1 cellular context compared by ENCODE assay signal in genomic region chr15:45586990-45587860, GRCh38.
TF ChIP-seq lines count a peak whose summit lies in the region.

A gene with protein sequence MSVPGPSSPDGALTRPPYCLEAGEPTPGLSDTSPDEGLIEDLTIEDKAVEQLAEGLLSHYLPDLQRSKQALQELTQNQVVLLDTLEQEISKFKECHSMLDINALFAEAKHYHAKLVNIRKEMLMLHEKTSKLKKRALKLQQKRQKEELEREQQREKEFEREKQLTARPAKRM (plus strand): TSS chr15:45587379. CDS start chr15:45587444, 65 bp downstream.

TF ChIP-seq in HepG2, 621 proteins besides CTCF, POLR2A, EP300 and RAD21 (continued from another document and continues in another):
- TF ChIP-seq MIER3 (CRISPR knock-in tag; IDR thresholded peaks at IDR 0.05; ENCODE audit: borderline replicate concordance): peak; percentile 74; the same call in 1 of the 2 replicates
- TF ChIP-seq ZNF30 (CRISPR knock-in tag; IDR thresholded peaks at IDR 0.05): peak; percentile 85; the same call in 1 of the 2 replicates
- peak; percentile 75 for TF ChIP-seq MEF2D (CRISPR knock-in tag; IDR thresholded peaks at IDR 0.05)
- peak; percentile 87 for TF ChIP-seq GMEB1 (CRISPR knock-in tag; IDR thresholded peaks at IDR 0.05; ENCODE audit: borderline replicate concordance)
- no peak for TF ChIP-seq ELF4 (CRISPR knock-in tag; IDR thresholded peaks at IDR 0.05; ENCODE audit: borderline replicate concordance)
- no peak for TF ChIP-seq RNF219 (CRISPR knock-in tag; IDR thresholded peaks at IDR 0.05)
- TF ChIP-seq HNRNPL (IDR thresholded peaks at IDR 0.05; ENCODE audit: low read depth, low read length): peak; percentile 70; the same call in 1 of the 2 replicates
- peak; percentile 73 for TF ChIP-seq YY1 (IDR thresholded peaks at IDR 0.05; ENCODE audit: insufficient read depth, insufficient replicate concordance, low read depth, low read length)
- 0 out of 2 replicates have a peak, but pooled peaks have one; percentile 33 for TF ChIP-seq DNMT3B (CRISPR knock-in tag; conservative IDR thresholded peaks at IDR 0.05)
- TF ChIP-seq, protein P1, sequence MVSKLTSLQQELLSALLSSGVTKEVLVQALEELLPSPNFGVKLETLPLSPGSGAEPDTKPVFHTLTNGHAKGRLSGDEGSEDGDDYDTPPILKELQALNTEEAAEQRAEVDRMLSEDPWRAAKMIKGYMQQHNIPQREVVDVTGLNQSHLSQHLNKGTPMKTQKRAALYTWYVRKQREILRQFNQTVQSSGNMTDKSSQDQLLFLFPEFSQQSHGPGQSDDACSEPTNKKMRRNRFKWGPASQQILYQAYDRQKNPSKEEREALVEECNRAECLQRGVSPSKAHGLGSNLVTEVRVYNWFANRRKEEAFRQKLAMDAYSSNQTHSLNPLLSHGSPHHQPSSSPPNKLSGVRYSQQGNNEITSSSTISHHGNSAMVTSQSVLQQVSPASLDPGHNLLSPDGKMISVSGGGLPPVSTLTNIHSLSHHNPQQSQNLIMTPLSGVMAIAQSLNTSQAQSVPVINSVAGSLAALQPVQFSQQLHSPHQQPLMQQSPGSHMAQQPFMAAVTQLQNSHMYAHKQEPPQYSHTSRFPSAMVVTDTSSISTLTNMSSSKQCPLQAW (CRISPR knock-in tag; IDR thresholded peaks at IDR 0.05): peak; percentile 76; the same call in 1 of the 2 replicates
- peak; percentile 91 for TF ChIP-seq ZNF607 (CRISPR knock-in tag; IDR thresholded peaks at IDR 0.05; ENCODE audit: borderline replicate concordance)
- TF ChIP-seq, protein P2, sequence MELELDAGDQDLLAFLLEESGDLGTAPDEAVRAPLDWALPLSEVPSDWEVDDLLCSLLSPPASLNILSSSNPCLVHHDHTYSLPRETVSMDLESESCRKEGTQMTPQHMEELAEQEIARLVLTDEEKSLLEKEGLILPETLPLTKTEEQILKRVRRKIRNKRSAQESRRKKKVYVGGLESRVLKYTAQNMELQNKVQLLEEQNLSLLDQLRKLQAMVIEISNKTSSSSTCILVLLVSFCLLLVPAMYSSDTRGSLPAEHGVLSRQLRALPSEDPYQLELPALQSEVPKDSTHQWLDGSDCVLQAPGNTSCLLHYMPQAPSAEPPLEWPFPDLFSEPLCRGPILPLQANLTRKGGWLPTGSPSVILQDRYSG (CRISPR knock-in tag; IDR thresholded peaks at IDR 0.05): no peak; the same call in 1 of the 2 replicates
- TF ChIP-seq SKI (IDR thresholded peaks at IDR 0.05; ENCODE audit: partially characterized antibody): peak; percentile 59
- TF ChIP-seq ZFYVE20 (CRISPR knock-in tag; IDR thresholded peaks at IDR 0.05; ENCODE audit: borderline replicate concordance, low read depth): 0 out of 2 replicates have a peak, but pooled peaks have one; percentile 48
- TF ChIP-seq POLR2G (IDR thresholded peaks at IDR 0.05; ENCODE audit: low read depth, low read length): peak; percentile 93
- peak; percentile 94 for TF ChIP-seq ZNF543 (CRISPR knock-in tag; IDR thresholded peaks at IDR 0.05)
- TF ChIP-seq ZNF598 (CRISPR knock-in tag; IDR thresholded peaks at IDR 0.05; ENCODE audit: borderline replicate concordance): peak; percentile 51; the same call in 1 of the 2 replicates
- no peak for TF ChIP-seq IKZF1 (IDR thresholded peaks at IDR 0.05)
- peak; percentile 89; the same call in 1 of the 2 replicates for TF ChIP-seq ZNF564 (CRISPR knock-in tag; IDR thresholded peaks at IDR 0.05)
- TF ChIP-seq GLI4 (CRISPR knock-in tag; IDR thresholded peaks at IDR 0.05; ENCODE audit: borderline replicate concordance): 0 out of 2 replicates have a peak, but pooled peaks have one; percentile 26
- TF ChIP-seq ZNF414 (CRISPR knock-in tag; IDR thresholded peaks at IDR 0.05): peak; percentile 99
- no peak for TF ChIP-seq DZIP1 (CRISPR knock-in tag; IDR thresholded peaks at IDR 0.05)
- peak; percentile 33; the same call in 1 of the 2 replicates for TF ChIP-seq ESRRA (CRISPR knock-in tag; IDR thresholded peaks at IDR 0.05; ENCODE audit: low read depth)
- TF ChIP-seq KDM5B (CRISPR knock-in tag; IDR thresholded peaks at IDR 0.05; ENCODE audit: borderline replicate concordance): peak; percentile 71; the same call in 1 of the 2 replicates
- TF ChIP-seq ZBTB1 (CRISPR knock-in tag; IDR thresholded peaks at IDR 0.05; ENCODE audit: borderline replicate concordance): no peak
- TF ChIP-seq FLYWCH1 (CRISPR knock-in tag; IDR thresholded peaks at IDR 0.05): peak; percentile 86; the same call in 1 of the 2 replicates
- TF ChIP-seq SMARCC2 (IDR thresholded peaks at IDR 0.05): no peak
- TF ChIP-seq HOXA9 (CRISPR knock-in tag; IDR thresholded peaks at IDR 0.05; ENCODE audit: borderline replicate concordance): peak; percentile 88; the same call in 1 of the 2 replicates
- TF ChIP-seq BCLAF1 (IDR thresholded peaks at IDR 0.05): no peak
- peak; percentile 23; the same call in 1 of the 2 replicates for TF ChIP-seq NAIF1 (CRISPR knock-in tag; IDR thresholded peaks at IDR 0.05; ENCODE audit: borderline replicate concordance)
- no peak; the same call in 1 of the 2 replicates for TF ChIP-seq SMAD1 (CRISPR knock-in tag; IDR thresholded peaks at IDR 0.05; ENCODE audit: borderline replicate concordance, low read depth)
- no peak for TF ChIP-seq ZNF75D (CRISPR knock-in tag; IDR thresholded peaks at IDR 0.05; ENCODE audit: borderline replicate concordance)
- TF ChIP-seq PRMT3 (CRISPR knock-in tag; IDR thresholded peaks at IDR 0.05; ENCODE audit: borderline replicate concordance, low read depth): peak; percentile 87; the same call in 1 of the 2 replicates
- no peak for TF ChIP-seq NR2F6 (IDR thresholded peaks at IDR 0.05)
- no peak for TF ChIP-seq NR2F6 (CRISPR knock-in tag; IDR thresholded peaks at IDR 0.05)
- TF ChIP-seq MED8 (CRISPR knock-in tag; IDR thresholded peaks at IDR 0.05; ENCODE audit: insufficient replicate concordance): peak; percentile 69
- TF ChIP-seq ZNF224 (CRISPR knock-in tag; IDR thresholded peaks at IDR 0.05): peak; percentile 73; the same call in 1 of the 2 replicates
- TF ChIP-seq, protein P3, sequence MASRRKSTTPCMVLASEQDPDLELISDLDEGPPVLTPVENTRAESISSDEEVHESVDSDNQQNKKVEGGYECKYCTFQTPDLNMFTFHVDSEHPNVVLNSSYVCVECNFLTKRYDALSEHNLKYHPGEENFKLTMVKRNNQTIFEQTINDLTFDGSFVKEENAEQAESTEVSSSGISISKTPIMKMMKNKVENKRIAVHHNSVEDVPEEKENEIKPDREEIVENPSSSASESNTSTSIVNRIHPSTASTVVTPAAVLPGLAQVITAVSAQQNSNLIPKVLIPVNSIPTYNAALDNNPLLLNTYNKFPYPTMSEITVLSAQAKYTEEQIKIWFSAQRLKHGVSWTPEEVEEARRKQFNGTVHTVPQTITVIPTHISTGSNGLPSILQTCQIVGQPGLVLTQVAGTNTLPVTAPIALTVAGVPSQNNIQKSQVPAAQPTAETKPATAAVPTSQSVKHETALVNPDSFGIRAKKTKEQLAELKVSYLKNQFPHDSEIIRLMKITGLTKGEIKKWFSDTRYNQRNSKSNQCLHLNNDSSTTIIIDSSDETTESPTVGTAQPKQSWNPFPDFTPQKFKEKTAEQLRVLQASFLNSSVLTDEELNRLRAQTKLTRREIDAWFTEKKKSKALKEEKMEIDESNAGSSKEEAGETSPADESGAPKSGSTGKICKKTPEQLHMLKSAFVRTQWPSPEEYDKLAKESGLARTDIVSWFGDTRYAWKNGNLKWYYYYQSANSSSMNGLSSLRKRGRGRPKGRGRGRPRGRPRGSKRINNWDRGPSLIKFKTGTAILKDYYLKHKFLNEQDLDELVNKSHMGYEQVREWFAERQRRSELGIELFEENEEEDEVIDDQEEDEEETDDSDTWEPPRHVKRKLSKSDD (CRISPR knock-in tag; IDR thresholded peaks at IDR 0.05; ENCODE audit: low read depth): peak; percentile 60
- 0 out of 2 replicates have a peak, but pooled peaks have one; percentile 82 for TF ChIP-seq FOXO4 (CRISPR knock-in tag; conservative IDR thresholded peaks at IDR 0.05)
- no peak for TF ChIP-seq PAF1 (CRISPR knock-in tag; IDR thresholded peaks at IDR 0.05)
- TF ChIP-seq ZNF205 (CRISPR knock-in tag; IDR thresholded peaks at IDR 0.05): peak; percentile 71; the same call in 1 of the 2 replicates
- peak; percentile 95 for TF ChIP-seq PHF20 (CRISPR knock-in tag; IDR thresholded peaks at IDR 0.05)
- no peak for TF ChIP-seq ZNF296 (CRISPR knock-in tag; conservative IDR thresholded peaks at IDR 0.05)
- TF ChIP-seq SIN3B (IDR thresholded peaks at IDR 0.05; ENCODE audit: low read length): peak; percentile 41; the same call in 1 of the 2 replicates
- peak; percentile 49; the same call in 1 of the 2 replicates for TF ChIP-seq ZNF816 (CRISPR knock-in tag; IDR thresholded peaks at IDR 0.05; ENCODE audit: borderline replicate concordance)
- TF ChIP-seq RBAK (CRISPR knock-in tag; IDR thresholded peaks at IDR 0.05): no peak
- TF ChIP-seq SMC3 (IDR thresholded peaks at IDR 0.05; ENCODE audit: low read length): no peak
